8 cellular contexts compared by ENCODE assay signal in the genomic region with DNA sequence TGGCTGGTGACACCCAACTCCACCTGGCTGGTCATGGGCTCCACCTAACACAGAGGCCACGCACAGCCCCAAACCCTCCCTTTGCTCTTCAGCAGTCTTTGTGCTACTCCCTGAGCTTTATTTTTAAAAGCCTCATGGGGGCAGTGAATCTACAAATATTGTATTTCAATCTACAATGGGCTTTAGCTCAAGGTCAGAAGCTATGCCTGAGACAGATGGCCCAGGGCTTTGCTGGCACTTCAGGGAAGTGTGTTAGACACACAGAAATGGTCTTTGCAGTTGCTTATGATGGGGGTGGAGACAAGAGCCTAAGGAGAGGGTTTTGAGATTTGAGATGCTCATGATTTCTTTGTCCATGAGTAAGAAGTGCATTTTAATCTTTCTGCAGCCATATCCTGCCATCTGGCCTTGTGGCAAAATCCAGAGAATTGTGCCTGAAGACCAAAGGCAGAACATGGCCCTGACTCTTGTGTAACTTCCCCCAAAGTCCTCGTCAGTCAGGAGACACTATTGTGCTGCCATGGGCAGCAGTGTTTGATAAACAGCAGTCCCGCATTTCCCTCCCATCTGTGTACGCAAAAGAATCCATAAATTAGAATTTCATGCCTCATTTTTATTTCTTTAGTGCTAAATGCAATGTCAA.
DNase-seq lines count a peak whose midpoint lies in the region; ATAC-seq and TF ChIP-seq lines count a peak whose summit lies in the region.

No MANE protein-coding gene starts in this region.

- no peak for ATAC-seq in HG03280 (IDR thresholded peaks at IDR 0.05; ENCODE audit: unreplicated experiment)
- no peak for ATAC-seq in GM18520 (IDR thresholded peaks at IDR 0.05; ENCODE audit: unreplicated experiment)

- H2AFZ ChIP-seq in Loucy (ENCODE audit: low read length), result no peak overlapping the region

- no peaks in the 10 kb centered on the region for H3K4me1 ChIP-seq in Loucy (ENCODE audit: insufficient read depth, low read length, poor library complexity, severe bottlenecking)
- H3K4me1 ChIP-seq in thyroid gland, result peaks cover 0 to 4% of the 10 kb centered on the region in 2 donors

- intact Hi-C loops in thyroid gland (cut with DNase I), result no loop called here

- no peak for TF ChIP-seq POLR2A in thyroid gland (IDR thresholded peaks at IDR 0.05)

- H3K79me2 ChIP-seq in Loucy (ENCODE audit: insufficient read depth, low read length), result no peaks in the 10 kb centered on the region

- H3K4me2 ChIP-seq in Loucy (ENCODE audit: low read depth, low read length, poor library complexity, severe bottlenecking), result no peak overlapping the region

- DNase-seq in AML-193 (lab: John Stamatoyannopoulos, UW) (peak; percentile 44 to 55), WERI-Rb-1 (peak; percentile 90), inferior parietal cortex (ENCODE audit: extremely low spot score) (peak; percentile 53), thyroid gland (no peak), GF-D8 (lab: John Stamatoyannopoulos, UW) (no peak)

- no peaks in the 10 kb centered on the region for H4K20me1 ChIP-seq in Loucy (ENCODE audit: insufficient read depth, low read length, poor library complexity, severe bottlenecking)

- 89 to 90% methylated on average over 4 of the region's 4 CpGs for WGBS in thyroid gland, 2 donors

- no peaks in the 10 kb centered on the region for H3K9me2 ChIP-seq in Loucy (replicated peaks; ENCODE audit: low read depth, low read length)

- peak; percentile 34 for TF ChIP-seq CTCF in Loucy (conservative IDR thresholded peaks at IDR 0.05; ENCODE audit: low read length)
- peak; percentile 19; the same call in 1 of the 2 replicates for TF ChIP-seq CTCF in WERI-Rb-1 (IDR thresholded peaks at IDR 0.05; ENCODE audit: low read depth, low read length)
- peak in 1 of 6 experiments; percentile 5 for TF ChIP-seq CTCF in thyroid gland (IDR thresholded peaks at IDR 0.05)

- no peak overlapping the region for H3K9ac ChIP-seq in Loucy (ENCODE audit: low read depth, low read length, poor library complexity, severe bottlenecking)

- H3K9me3 ChIP-seq in Loucy (ENCODE audit: insufficient read depth, low read depth, low read length), result no peaks in the 10 kb centered on the region
- no peaks in the 10 kb centered on the region for H3K9me3 ChIP-seq in WERI-Rb-1 (ENCODE audit: severe bottlenecking)
- H3K9me3 ChIP-seq in thyroid gland, result no peaks in the 10 kb centered on the region

- H3K27ac ChIP-seq in WERI-Rb-1 (peak overlapping the region; percentile 85), thyroid gland (no peak overlapping the region)

- H3K36me3 ChIP-seq in Loucy (ENCODE audit: insufficient read depth, low read length) (no peaks in the 10 kb centered on the region), WERI-Rb-1 (no peaks in the 10 kb centered on the region), thyroid gland (no peaks in the 10 kb centered on the region)

- no peaks in the 10 kb centered on the region for H3K27me3 ChIP-seq in Loucy (ENCODE audit: insufficient read depth, low read length, poor library complexity, severe bottlenecking)
- no peaks in the 10 kb centered on the region for H3K27me3 ChIP-seq in WERI-Rb-1 (ENCODE audit: insufficient read depth, low read depth, severe bottlenecking)
- H3K27me3 ChIP-seq in thyroid gland, result no peaks in the 10 kb centered on the region

- H3K4me3 ChIP-seq in Loucy (ENCODE audit: low read length, poor library complexity, severe bottlenecking) (no peak overlapping the region), WERI-Rb-1 (ENCODE audit: low read depth, low read length) (no peak overlapping the region), thyroid gland (replicated peaks in 1 of 3) (no peak overlapping the region)

- no peaks in the 10 kb centered on the region for H3F3A ChIP-seq in Loucy (ENCODE audit: low read depth)

Comparison
In these comparisons a context has a peak if more than half of its experiments do, and no peak if none do; other contexts are left out.
1. DNase-seq: peak in AML-193 (2 of 2), WERI-Rb-1 (single experiment) and inferior parietal cortex (single experiment); none in thyroid gland (0 of 2) and GF-D8 (single experiment).